In genomic region chr16:74998481-74999207, GRCh38 we compare ENCODE assay signal across 8 cellular contexts. TPM values are rescaled to one million over a fixed set of nuclear protein-coding genes. Genes with fewer than 3 reads are reported as not detected.
DNase-seq lines count a peak whose midpoint lies in the region; ATAC-seq, FAIRE-seq and TF ChIP-seq lines count a peak whose summit lies in the region.

ZNRF1 (plus strand) TSS chr16:74999024; CDS start chr16:74999672, 648 bp downstream.

- FAIRE-seq in bronchial epithelial cell (lab: Jason Lieb, UNC), result no peak

- H3K27ac Mint-ChIP-seq in immature natural killer cell, result peak within 1 kb of the TSS; percentile 23 to 90 (median 82)

- peaks cover 17 to 21% of the 10 kb centered on the region in 2 donors for H3K4me1 Mint-ChIP-seq in immature natural killer cell

- H3K27me3 ChIP-seq in bronchial epithelial cell (ENCODE audit: control insufficient read depth, insufficient read depth, low read length), result no peaks in the 10 kb centered on the region

- H3K36me3 ChIP-seq in bronchial epithelial cell (ENCODE audit: control insufficient read depth, insufficient read depth, low read length), result no peaks in the 10 kb centered on the region

- no peaks in the 10 kb centered on the region for H3K9me3 Mint-ChIP-seq in immature natural killer cell

- DNase-seq in NCI-H510A treated with DMSO at 0.1 percent for 48 hours (lab: John Stamatoyannopoulos, UW) (peak; percentile 72), NCI-H510A (lab: John Stamatoyannopoulos, UW) (no peak), NCI-H2029 (lab: John Stamatoyannopoulos, UW) (peak; percentile 51), bronchial epithelial cell (ENCODE audit: low read depth) (peak; percentile 62), immature natural killer cell (peak; percentile 75 to 77 (median 77))
- peak; percentile 59 to 80 for DNase-seq in stimulated activated CD4-positive, alpha-beta T cell treated with anti-CD3 and anti-CD28 coated beads, Interleukin-12 subunit alpha, Interleukin-12 subunit beta, amount 100 ng/mL, for 24 hours (ENCODE audit: low read depth in 2 of 2)

- peak within 1 kb of the TSS; percentile 86 to 91 (median 89) for H3K4me3 Mint-ChIP-seq in immature natural killer cell

- H3K4me3 ChIP-seq in WI38 (ENCODE audit: low read depth, low read length), result peak within 1 kb of the TSS; percentile 84
- H3K4me3 ChIP-seq in bronchial epithelial cell (ENCODE audit: low read depth, low read length), result peak within 1 kb of the TSS; percentile 54

- peak; percentile 62 for TF ChIP-seq CTCF in WI38 (IDR thresholded peaks at IDR 0.05; ENCODE audit: low read depth, low read length)
- TF ChIP-seq CTCF in bronchial epithelial cell (IDR thresholded peaks at IDR 0.05; ENCODE audit: insufficient read depth, low read length, severe bottlenecking), result peak; percentile 72

- no peaks in the 10 kb centered on the region for H3K36me3 Mint-ChIP-seq in immature natural killer cell

- ATAC-seq in HG02884 (IDR thresholded peaks at IDR 0.05; ENCODE audit: unreplicated experiment), result peak; percentile 44

- H3K27me3 Mint-ChIP-seq in immature natural killer cell (ENCODE audit: low read depth in 3 of 3), result peaks cover 9 to 22% (median 12%) of the 10 kb centered on the region in 3 donors

RNA-seq across cellular contexts. Expression of gene ZNRF1, which starts in this region (rescaled TPM):
- 10.8 and 13.8 TPM in 2 replicates for total RNA-seq in bronchial epithelial cell
- polyA plus RNA-seq in immature natural killer cell, result 1 to 10 TPM in 1 of 3 donors, under 1 TPM in 2; 0.21 to 1.3 (median 0.68) TPM
